9 cellular contexts compared by ENCODE assay signal in genomic region chr19:50803633-50804419, GRCh38. TPM values are rescaled to one million over a fixed set of nuclear protein-coding genes. Genes with fewer than 3 reads are reported as not detected.
DNase-seq lines count a peak whose midpoint lies in the region; ATAC-seq and TF ChIP-seq lines count a peak whose summit lies in the region.
"Had no signal": no experiment of that assay in that cellular context is flagged by ENCODE, and none has a peak within 500 bp of the region (broad histone marks: within the 10 kb centered on the region; RNA-seq: fewer than 3 reads in every experiment).

No MANE protein-coding gene starts in this region.

- no peaks in the 10 kb centered on the region for H3K9me2 ChIP-seq in SU-DHL-6 (replicated peaks; ENCODE audit: insufficient read depth, low read length)

- peak overlapping the region; percentile 62 for H3K4me2 ChIP-seq in SU-DHL-6 (ENCODE audit: low read depth, low read length, poor library complexity, severe bottlenecking)

- peak overlapping the region; percentile 97 for H3K4me3 ChIP-seq in SU-DHL-6 (ENCODE audit: insufficient read depth, low read length, poor library complexity, severe bottlenecking)
- H3K4me3 ChIP-seq in mononuclear cell (ENCODE audit: low read length) = peak overlapping the region; percentile 99
- H3K4me3 ChIP-seq in upper lobe of right lung = peak overlapping the region; percentile 70

- H3K9me3 ChIP-seq in SU-DHL-6 (ENCODE audit: insufficient read depth, low read length) (no peaks in the 10 kb centered on the region), mononuclear cell (ENCODE audit: low read depth, low read length) (no peaks in the 10 kb centered on the region), upper lobe of right lung (no peaks in the 10 kb centered on the region)

- H3K27me3 ChIP-seq in SU-DHL-6 (ENCODE audit: low read length) (no peaks in the 10 kb centered on the region), mononuclear cell (ENCODE audit: insufficient read depth, low read length) (no peaks in the 10 kb centered on the region), upper lobe of right lung (no peaks in the 10 kb centered on the region)

- H3K36me3 ChIP-seq in SU-DHL-6 (ENCODE audit: low read length) (peaks cover 21% of the 10 kb centered on the region), upper lobe of right lung (peaks cover 14% of the 10 kb centered on the region)

- peak; percentile 40 for DNase-seq in ELR (ENCODE audit: low read depth)
- DNase-seq in dermis blood vessel endothelial cell = peak; percentile 39
- DNase-seq in upper lobe of right lung = no peak
- DNase-seq in DMS114 treated with DMSO at 0.1 percent for 48 hours (lab: John Stamatoyannopoulos, UW; ENCODE audit: unreplicated experiment) = no peak

- peaks cover 27% of the 10 kb centered on the region for H4K20me1 ChIP-seq in SU-DHL-6 (ENCODE audit: low read depth, low read length)

- H3K27ac ChIP-seq in SU-DHL-6 (ENCODE audit: low read depth, low read length) (peak overlapping the region; percentile 86), upper lobe of right lung (peak overlapping the region; percentile 96)

- H3K9ac ChIP-seq in SU-DHL-6 (ENCODE audit: low read length) = peak overlapping the region; percentile 97

- intact Hi-C loops in upper lobe of right lung (cut with DNase I) = no loop called here

- H3K4me1 ChIP-seq in mononuclear cell (ENCODE audit: insufficient read depth, low read length) (peaks cover 22% of the 10 kb centered on the region), upper lobe of right lung (peaks cover 17% of the 10 kb centered on the region)

- peaks cover 20% of the 10 kb centered on the region for H3F3A ChIP-seq in SU-DHL-6 (ENCODE audit: insufficient read depth)

- peaks cover 43% of the 10 kb centered on the region for H3K79me2 ChIP-seq in SU-DHL-6 (ENCODE audit: insufficient read depth, low read length)

- TF ChIP-seq CTCF in SU-DHL-6 (IDR thresholded peaks at IDR 0.05; ENCODE audit: insufficient read depth, low read length, poor library complexity, severe bottlenecking) (no peak), upper lobe of right lung (IDR thresholded peaks at IDR 0.05) (no peak)

- H2AFZ ChIP-seq in SU-DHL-6 (ENCODE audit: low read depth, low read length, severe bottlenecking) = no peak overlapping the region

- ATAC-seq in HG02943 (IDR thresholded peaks at IDR 0.05; ENCODE audit: low read depth, unreplicated experiment) (peak; percentile 9), upper lobe of right lung (peak; percentile 0), HG02870 (IDR thresholded peaks at IDR 0.05; ENCODE audit: unreplicated experiment) (no peak)

RNA-seq across cellular contexts. Expression of gene ACP4, which starts 13.6 kb away (rescaled TPM):
- total RNA-seq in dermis blood vessel endothelial cell (not detected in 2 replicates), mononuclear cell (not detected), upper lobe of right lung (not detected)
- total RNA-seq: subcutaneous adipose tissue had no signal

RNA-seq across cellular contexts. Expression of gene KLK1, which starts 19.8 kb away (rescaled TPM):
- total RNA-seq in dermis blood vessel endothelial cell (not detected in 2 replicates), mononuclear cell (not detected), upper lobe of right lung (1.7 TPM)

RNA-seq across cellular contexts. Expression of gene KLK15, which starts 29.5 kb away (rescaled TPM):
- total RNA-seq in dermis blood vessel endothelial cell (not detected in 2 replicates), mononuclear cell (not detected), upper lobe of right lung (not detected)
- total RNA-seq: subcutaneous adipose tissue had no signal

RNA-seq across cellular contexts. Expression of gene GPR32, which starts 33.6 kb away (rescaled TPM):
- total RNA-seq in dermis blood vessel endothelial cell = not detected in 2 replicates
- not detected for total RNA-seq in mononuclear cell
- not detected for total RNA-seq in upper lobe of right lung
- total RNA-seq: subcutaneous adipose tissue had no signal

RNA-seq across cellular contexts. Expression of gene KLK3, which starts 50.9 kb away (rescaled TPM):
- total RNA-seq in dermis blood vessel endothelial cell (not detected in 2 replicates), mononuclear cell (0.31 TPM), upper lobe of right lung (not detected)
- total RNA-seq: subcutaneous adipose tissue had no signal

Comparison
In these comparisons a context has a peak if more than half of its experiments do, and no peak if none do; other contexts are left out.
1. DNase-seq: peak in ELR (single experiment) and dermis blood vessel endothelial cell (single experiment); none in upper lobe of right lung (single experiment) and DMS114 treated with DMSO at 0.1 percent for 48 hours (single experiment).
2. Peak in every context shown above with its lines, with median percentiles within 50 percentile points of each other: H3K4me3 ChIP-seq.